11 cellular contexts compared by ENCODE assay signal in genomic region chr10:77179015-77179695, GRCh38.
DNase-seq lines count a peak whose midpoint lies in the region; ATAC-seq and TF ChIP-seq lines count a peak whose summit lies in the region.
"Had no signal": no experiment of that assay in that cellular context is flagged by ENCODE, and none has a peak within 500 bp of the region (broad histone marks: within the 10 kb centered on the region; RNA-seq: fewer than 3 reads in every experiment).

No MANE protein-coding gene starts in this region.

- no peak overlapping the region for H3K27ac Mint-ChIP-seq in activated T-helper 1 cell treated with anti-CD3 and anti-CD28 coated beads, Interleukin-12 subunit alpha, Interleukin-12 subunit beta, Interleukin-2, Interleukin-4 antibody, amounts not matched to agents 30 ng/mL and 10 ng/mL and 1 ng/mL, durations not matched to agents 14 hours and 24 hours and 36 hours
- H3K27ac Mint-ChIP-seq in activated CD4-positive, alpha-beta T cell treated with anti-CD3 and anti-CD28 coated beads for 36 hours, result no peak overlapping the region
- H3K27ac Mint-ChIP-seq: IgD-negative memory B cell had no signal

- CTCF ChIA-PET in PC-3 (lab: Charles Lee), result interaction anchor here (0.7 to 1.1 kb wide), 2 partner anchors 13 to 213 kb away, joined by 3 to 5 read pairs; no protein-coding TSS in a partner anchor
- CTCF ChIA-PET in activated CD4-positive, alpha-beta T cell treated with anti-CD3 and anti-CD28 coated beads for 36 hours (lab: Charles Lee), result interaction anchor here (1.2 kb wide), 1 partner anchor 11 kb away, joined by 3 read pairs; no protein-coding TSS in a partner anchor

- no peaks in the 10 kb centered on the region for H3K27me3 ChIP-seq in PC-3 (ENCODE audit: low read length)

- no peaks in the 10 kb centered on the region for H4K20me1 ChIP-seq in PC-3 (ENCODE audit: low read length)

- peak; percentile 94 for ATAC-seq in PC-3
- peak; percentile 58 for ATAC-seq in esophagus mucosa
- peak; percentile 88 for ATAC-seq in omental fat pad (ENCODE audit: low FRiP score)
- ATAC-seq in activated CD4-positive, alpha-beta T cell treated with anti-CD3 and anti-CD28 coated beads for 36 hours, result no peak

- DNase-seq in AG09319 (ENCODE audit: extremely low read depth, low read depth), result peak; percentile 77
- peak; percentile 100 for DNase-seq in PC-3
- no peak for DNase-seq in omental fat pad (ENCODE audit: low spot score)
- DNase-seq in activated T-helper 1 cell treated with anti-CD3 and anti-CD28 coated beads, Interleukin-12 subunit alpha, Interleukin-12 subunit beta, Interleukin-2, Interleukin-4 antibody, amounts not matched to agents 30 ng/mL and 10 ng/mL and 1 ng/mL, durations not matched to agents 14 hours and 24 hours and 36 hours (ENCODE audit: low spot score), result no peak
- DNase-seq in activated CD4-positive, alpha-beta T cell treated with anti-CD3 and anti-CD28 coated beads for 36 hours, result no peak
- DNase-seq in posterior vena cava (ENCODE audit: low spot score), result no peak
- DNase-seq in activated CD4-positive, alpha-beta T cell treated with anti-CD3 and anti-CD28 coated beads for 1 hour, result no peak
- DNase-seq: DMS79; stimulated activated CD4-positive, alpha-beta T cell treated with anti-CD3 and anti-CD28 coated beads, Interleukin-1b, Interleukin-23, amount 100 ng/mL, for 48 hours had no signal

- H3K4me1 ChIP-seq in PC-3 (ENCODE audit: insufficient read depth, low read length), result peaks cover 36% of the 10 kb centered on the region

- H3K9me3 Mint-ChIP-seq in activated T-helper 1 cell treated with anti-CD3 and anti-CD28 coated beads, Interleukin-12 subunit alpha, Interleukin-12 subunit beta, Interleukin-2, Interleukin-4 antibody, amounts not matched to agents 30 ng/mL and 10 ng/mL and 1 ng/mL, durations not matched to agents 14 hours and 24 hours and 36 hours, result no peaks in the 10 kb centered on the region
- H3K9me3 Mint-ChIP-seq in activated CD4-positive, alpha-beta T cell treated with anti-CD3 and anti-CD28 coated beads for 36 hours (ENCODE audit: low read depth), result no peaks in the 10 kb centered on the region
- H3K9me3 Mint-ChIP-seq: IgD-negative memory B cell had no signal

- H3K9me3 ChIP-seq in PC-3 (ENCODE audit: low read length), result no peaks in the 10 kb centered on the region

- no peaks in the 10 kb centered on the region for H3K9me2 ChIP-seq in PC-3 (replicated peaks; ENCODE audit: low read length)

- H2AFZ ChIP-seq in PC-3 (ENCODE audit: low read length), result peak overlapping the region; percentile 37

- no peak for TF ChIP-seq CTCF in AG09319 (IDR thresholded peaks at IDR 0.05; ENCODE audit: low read depth, low read length)
- no peak for TF ChIP-seq CTCF in PC-3 (conservative IDR thresholded peaks at IDR 0.05; ENCODE audit: low read depth, low read length)
- no peak for TF ChIP-seq CTCF in omental fat pad (IDR thresholded peaks at IDR 0.05)

- no peaks in the 10 kb centered on the region for H3K36me3 Mint-ChIP-seq in activated T-helper 1 cell treated with anti-CD3 and anti-CD28 coated beads, Interleukin-12 subunit alpha, Interleukin-12 subunit beta, Interleukin-2, Interleukin-4 antibody, amounts not matched to agents 30 ng/mL and 10 ng/mL and 1 ng/mL, durations not matched to agents 14 hours and 24 hours and 36 hours (ENCODE audit: low read depth)
- no peaks in the 10 kb centered on the region for H3K36me3 Mint-ChIP-seq in activated CD4-positive, alpha-beta T cell treated with anti-CD3 and anti-CD28 coated beads for 36 hours (ENCODE audit: low read depth)
- H3K36me3 Mint-ChIP-seq: IgD-negative memory B cell had no signal

- no peaks in the 10 kb centered on the region for H3K36me3 ChIP-seq in PC-3 (ENCODE audit: low read depth, low read length)

- POLR2A ChIA-PET in PC-3 (lab: Charles Lee; ENCODE audit: unreplicated experiment), result no interaction called here
- POLR2A ChIA-PET in activated CD4-positive, alpha-beta T cell treated with anti-CD3 and anti-CD28 coated beads for 36 hours (lab: Charles Lee), result no interaction called here

- H3F3A ChIP-seq in PC-3 (ENCODE audit: low read length, unreplicated experiment), result no peaks in the 10 kb centered on the region

- no peak overlapping the region for H3K4me3 Mint-ChIP-seq in activated T-helper 1 cell treated with anti-CD3 and anti-CD28 coated beads, Interleukin-12 subunit alpha, Interleukin-12 subunit beta, Interleukin-2, Interleukin-4 antibody, amounts not matched to agents 30 ng/mL and 10 ng/mL and 1 ng/mL, durations not matched to agents 14 hours and 24 hours and 36 hours
- H3K4me3 Mint-ChIP-seq in activated CD4-positive, alpha-beta T cell treated with anti-CD3 and anti-CD28 coated beads for 36 hours, result no peak overlapping the region
- H3K4me3 Mint-ChIP-seq: IgD-negative memory B cell had no signal

- H3K4me1 Mint-ChIP-seq in activated T-helper 1 cell treated with anti-CD3 and anti-CD28 coated beads, Interleukin-12 subunit alpha, Interleukin-12 subunit beta, Interleukin-2, Interleukin-4 antibody, amounts not matched to agents 30 ng/mL and 10 ng/mL and 1 ng/mL, durations not matched to agents 14 hours and 24 hours and 36 hours (ENCODE audit: low read depth), result no peaks in the 10 kb centered on the region
- H3K4me1 Mint-ChIP-seq in activated CD4-positive, alpha-beta T cell treated with anti-CD3 and anti-CD28 coated beads for 36 hours, result no peaks in the 10 kb centered on the region

- intact Hi-C loops in PC-3 (cut with micrococcal nuclease) (loop anchor here (1.0 kb wide), 2 partner anchors 61 to 213 kb away; no protein-coding TSS in a partner anchor), posterior vena cava (cut with DNase I) (loop anchor here (5.0 to 10.0 kb wide), 3 partner anchors 63 to 463 kb away; no protein-coding TSS in a partner anchor)
- intact Hi-C loops in activated T-helper 1 cell treated with anti-CD3 and anti-CD28 coated beads, Interleukin-12 subunit alpha, Interleukin-12 subunit beta, Interleukin-2, Interleukin-4 antibody, amounts not matched to agents 30 ng/mL and 10 ng/mL and 1 ng/mL, durations not matched to agents 14 hours and 24 hours and 36 hours (cut with micrococcal nuclease), result loop anchor here (10.0 kb wide), 1 partner anchor 226 kb away; no protein-coding TSS in a partner anchor
- intact Hi-C loops in activated CD4-positive, alpha-beta T cell treated with anti-CD3 and anti-CD28 coated beads for 36 hours (cut with DNase I, micrococcal nuclease), result loop anchor here in 1 of 2 experiments (10.0 kb wide), 1 partner anchor 216 kb away; no protein-coding TSS in a partner anchor

- peak overlapping the region; percentile 11 for H3K9ac ChIP-seq in PC-3 (ENCODE audit: low read length)

- H3K27ac ChIP-seq in PC-3 (ENCODE audit: low read length), result peak overlapping the region; percentile 48

- H3K79me2 ChIP-seq in PC-3 (ENCODE audit: low read length), result no peaks in the 10 kb centered on the region

- BruUV-seq in PC-3 (replicated peaks; lab: Mats Ljungman, UMichigan), result no TSS peak

- no peak overlapping the region for H3K4me3 ChIP-seq in PC-3 (ENCODE audit: low read length)

- H3K4me2 ChIP-seq in PC-3 (ENCODE audit: low read length), result peak overlapping the region; percentile 46

- H3K27me3 Mint-ChIP-seq in activated T-helper 1 cell treated with anti-CD3 and anti-CD28 coated beads, Interleukin-12 subunit alpha, Interleukin-12 subunit beta, Interleukin-2, Interleukin-4 antibody, amounts not matched to agents 30 ng/mL and 10 ng/mL and 1 ng/mL, durations not matched to agents 14 hours and 24 hours and 36 hours (ENCODE audit: insufficient read depth), result no peaks in the 10 kb centered on the region
- peaks cover 9% of the 10 kb centered on the region for H3K27me3 Mint-ChIP-seq in activated CD4-positive, alpha-beta T cell treated with anti-CD3 and anti-CD28 coated beads for 36 hours

Comparison
In these comparisons a context has a peak if more than half of its experiments do, and no peak if none do; other contexts are left out.
1. DNase-seq: peak in AG09319 (single experiment) and PC-3 (single experiment); none in omental fat pad (single experiment), activated T-helper 1 cell treated with anti-CD3 and anti-CD28 coated beads, Interleukin-12 subunit alpha, Interleukin-12 subunit beta, Interleukin-2, Interleukin-4 antibody, amounts not matched to agents 30 ng/mL and 10 ng/mL and 1 ng/mL, durations not matched to agents 14 hours and 24 hours and 36 hours (single experiment), activated CD4-positive, alpha-beta T cell treated with anti-CD3 and anti-CD28 coated beads for 36 hours (single experiment), posterior vena cava (single experiment) and activated CD4-positive, alpha-beta T cell treated with anti-CD3 and anti-CD28 coated beads for 1 hour (single experiment).